ENCODE assay signal across 21 cellular contexts in the genomic region with DNA sequence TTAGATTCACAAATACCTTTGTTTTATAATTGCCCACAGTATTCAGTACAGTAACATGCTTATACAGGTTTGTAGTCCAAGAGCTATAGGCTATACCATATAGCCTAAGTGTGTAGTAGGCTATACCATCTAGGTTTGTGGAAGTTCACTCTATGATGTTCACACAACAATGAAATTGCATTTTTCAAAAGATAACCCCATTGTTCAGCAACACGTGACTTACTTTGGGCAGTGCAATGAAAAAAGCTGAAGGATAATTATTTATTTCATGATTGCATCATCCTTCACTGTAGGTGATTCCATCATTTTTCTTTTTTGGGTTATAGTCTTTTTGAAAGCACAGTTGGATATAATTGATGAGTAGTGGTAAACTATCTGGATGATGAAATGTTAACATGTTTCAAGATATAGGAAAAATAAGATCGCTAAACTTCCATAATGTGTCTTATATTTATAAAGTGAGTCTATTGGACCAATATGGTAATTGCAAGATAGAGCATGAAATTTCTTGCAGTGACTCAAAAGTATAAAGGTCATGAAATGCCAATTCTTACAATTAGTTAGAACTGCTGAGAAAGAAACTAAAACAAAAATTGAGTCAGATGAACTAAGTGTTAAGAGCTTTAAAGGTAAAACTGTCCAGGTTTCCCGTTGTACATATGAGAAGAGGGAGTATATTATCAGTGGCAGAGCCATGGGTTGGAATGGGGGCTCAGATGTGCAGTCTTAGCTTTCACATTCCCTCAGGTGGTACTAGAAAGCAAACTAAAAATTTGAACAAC.
DNase-seq lines count a peak whose midpoint lies in the region; ATAC-seq and TF ChIP-seq lines count a peak whose summit lies in the region.
"Had no signal": no experiment of that assay in that cellular context is flagged by ENCODE, and none has a peak within 500 bp of the region (broad histone marks: within the 10 kb centered on the region; RNA-seq: fewer than 3 reads in every experiment).

No MANE protein-coding gene starts in this region.

- POLR2A ChIA-PET in GM10248 (lab: Yijun Ruan, JAX) = interaction anchor here (0.7 kb wide), 1 partner anchor 154 kb away, joined by 7 read pairs; no protein-coding TSS in a partner anchor

- H3K27me3 Mint-ChIP-seq in activated T-cell treated with anti-CD3 and anti-CD28 coated beads, Interleukin-2, amount 50 U/mL, for 24 hours = no peaks in the 10 kb centered on the region
- no peaks in the 10 kb centered on the region for H3K27me3 Mint-ChIP-seq in activated naive CD8-positive, alpha-beta T cell treated with anti-CD3 and anti-CD28 coated beads, Interleukin-2, amount 50 U/mL, for 24 hours
- H3K27me3 Mint-ChIP-seq: activated naive CD8-positive, alpha-beta T cell treated with anti-CD3 and anti-CD28 coated beads, Interleukin-2, amount 10 ng/mL, durations not matched to agents 7 days and 5 days; central memory CD8-positive, alpha-beta T cell; T-cell had no signal

- peak; percentile 55 for ATAC-seq in activated naive CD8-positive, alpha-beta T cell treated with anti-CD3 and anti-CD28 coated beads, Interleukin-2, amount 50 U/mL, for 24 hours
- peak; percentile 62 for ATAC-seq in stimulated activated naive CD8-positive, alpha-beta T cell treated with anti-CD3 and anti-CD28 coated beads, Interleukin-15, Interleukin-2, amounts not matched to agents 100 U/mL and 50 U/mL, for 24 hours
- ATAC-seq in GM18517 (IDR thresholded peaks at IDR 0.05; ENCODE audit: unreplicated experiment) = no peak
- ATAC-seq: sciatic nerve, T-cell had no signal

- no peak for TF ChIP-seq RAD21 in Ishikawa (IDR thresholded peaks at IDR 0.05; ENCODE audit: low read depth)

- peaks cover 3% of the 10 kb centered on the region for H3K36me3 Mint-ChIP-seq in activated T-cell treated with anti-CD3 and anti-CD28 coated beads, Interleukin-2, amount 50 U/mL, for 24 hours (ENCODE audit: low read depth)
- peaks cover 5% of the 10 kb centered on the region for H3K36me3 Mint-ChIP-seq in activated naive CD8-positive, alpha-beta T cell treated with anti-CD3 and anti-CD28 coated beads, Interleukin-2, amount 50 U/mL, for 24 hours (ENCODE audit: low read depth)
- H3K36me3 Mint-ChIP-seq: activated naive CD8-positive, alpha-beta T cell treated with anti-CD3 and anti-CD28 coated beads, Interleukin-2, amount 10 ng/mL, durations not matched to agents 7 days and 5 days had no signal

- H3K4me1 Mint-ChIP-seq in activated T-cell treated with anti-CD3 and anti-CD28 coated beads, Interleukin-2, amount 50 U/mL, for 24 hours (ENCODE audit: low read depth) = peaks cover 80% of the 10 kb centered on the region
- H3K4me1 Mint-ChIP-seq in activated naive CD8-positive, alpha-beta T cell treated with anti-CD3 and anti-CD28 coated beads, Interleukin-2, amount 50 U/mL, for 24 hours = peaks cover 83% of the 10 kb centered on the region

- no peak for DNase-seq in activated T-cell treated with anti-CD3 and anti-CD28 coated beads, Interleukin-2, amount 50 U/mL, for 24 hours
- no peak for DNase-seq in activated T-cell treated with anti-CD3 and anti-CD28 coated beads, Interleukin-2, amount 50 U/mL, for 1 hour
- DNase-seq in activated naive CD8-positive, alpha-beta T cell treated with anti-CD3 and anti-CD28 coated beads, Interleukin-2, amount 50 U/mL, for 24 hours = no peak
- no peak for DNase-seq in stimulated activated naive CD8-positive, alpha-beta T cell treated with anti-CD3 and anti-CD28 coated beads, Interleukin-15, Interleukin-2, amounts not matched to agents 100 U/mL and 50 U/mL, for 24 hours
- no peak for DNase-seq in GM10248 (ENCODE audit: extremely low spot score)
- no peak for DNase-seq in AML-193 (lab: John Stamatoyannopoulos, UW)
- DNase-seq: activated CD4-positive, alpha-beta T cell treated with anti-CD3 and anti-CD28 coated beads for 1 hour; activated CD8-positive, alpha-beta memory T cell treated with anti-CD3 and anti-CD28 coated beads, Interleukin-2, amount 50 U/mL, for 48 hours; activated naive CD8-positive, alpha-beta T cell treated with anti-CD3 and anti-CD28 coated beads, Interleukin-2, amount 10 ng/mL, durations not matched to agents 7 days and 5 days; NCI-H1048; NCI-H187; NCI-H2171 treated with DMSO at 0.1 percent for 48 hours; NCI-H524 treated with DMSO at 0.1 percent for 48 hours; Peyer's patch; SJCRH30; substantia nigra; T-cell had no signal

- TF ChIP-seq EP300 in Ishikawa (IDR thresholded peaks at IDR 0.05; ENCODE audit: borderline replicate concordance) = no peak

- CTCF ChIA-PET in GM10248 (lab: Yijun Ruan, JAX) = interaction anchor here (1.2 to 4.2 kb wide), 4 partner anchors 10 to 48 kb away, joined by 3 to 18 read pairs (median 4); no protein-coding TSS in a partner anchor

- peak overlapping the region; percentile 26 for H3K4me3 Mint-ChIP-seq in activated T-cell treated with anti-CD3 and anti-CD28 coated beads, Interleukin-2, amount 50 U/mL, for 24 hours
- H3K4me3 Mint-ChIP-seq in activated naive CD8-positive, alpha-beta T cell treated with anti-CD3 and anti-CD28 coated beads, Interleukin-2, amount 50 U/mL, for 24 hours = peak overlapping the region; percentile 37
- H3K4me3 Mint-ChIP-seq: activated naive CD8-positive, alpha-beta T cell treated with anti-CD3 and anti-CD28 coated beads, Interleukin-2, amount 10 ng/mL, durations not matched to agents 7 days and 5 days; central memory CD8-positive, alpha-beta T cell; T-cell had no signal

- no peaks in the 10 kb centered on the region for H3K9me3 Mint-ChIP-seq in activated T-cell treated with anti-CD3 and anti-CD28 coated beads, Interleukin-2, amount 50 U/mL, for 24 hours
- no peaks in the 10 kb centered on the region for H3K9me3 Mint-ChIP-seq in activated naive CD8-positive, alpha-beta T cell treated with anti-CD3 and anti-CD28 coated beads, Interleukin-2, amount 50 U/mL, for 24 hours
- H3K9me3 Mint-ChIP-seq: activated naive CD8-positive, alpha-beta T cell treated with anti-CD3 and anti-CD28 coated beads, Interleukin-2, amount 10 ng/mL, durations not matched to agents 7 days and 5 days; central memory CD8-positive, alpha-beta T cell; T-cell had no signal

- peak overlapping the region; percentile 83 for H3K27ac Mint-ChIP-seq in activated T-cell treated with anti-CD3 and anti-CD28 coated beads, Interleukin-2, amount 50 U/mL, for 24 hours
- H3K27ac Mint-ChIP-seq in activated naive CD8-positive, alpha-beta T cell treated with anti-CD3 and anti-CD28 coated beads, Interleukin-2, amount 50 U/mL, for 24 hours = peak overlapping the region; percentile 89
- H3K27ac Mint-ChIP-seq: activated naive CD8-positive, alpha-beta T cell treated with anti-CD3 and anti-CD28 coated beads, Interleukin-2, amount 10 ng/mL, durations not matched to agents 7 days and 5 days; T-cell had no signal

- TF ChIP-seq CTCF in GM10248 (IDR thresholded peaks at IDR 0.05; ENCODE audit: control extremely low read depth, extremely low read depth, low read depth, missing control alignments) = no peak

TF ChIP-seq in Ishikawa, 13 proteins besides CTCF, POLR2A, EP300 and RAD21:
- peak; percentile 31; the same call in 1 of the 2 replicates for TF ChIP-seq CEBPB (IDR thresholded peaks at IDR 0.05)
- no peak for TF ChIP-seq FOXM1 (IDR thresholded peaks at IDR 0.05; ENCODE audit: borderline replicate concordance, low read depth)
